22 cellular contexts compared by ENCODE assay signal in genomic region chr12:29614926-29615325, GRCh38.
"Had no signal": no experiment of that assay in that cellular context is flagged by ENCODE, and none has a peak within 500 bp of the region (broad histone marks: within the 10 kb centered on the region; RNA-seq: fewer than 3 reads in every experiment).

No MANE protein-coding gene starts in this region.

- ATAC-seq: activated CD8-positive, alpha-beta memory T cell treated with anti-CD3 and anti-CD28 coated beads, Interleukin-2, amount 10 ng/mL, durations not matched to agents 7 days and 5 days; mucosa of descending colon; naive thymus-derived CD4-positive, alpha-beta T cell; stimulated activated naive B cell treated with anti-CD40 and anti-IgM and Interleukin-4, amounts not matched to agents 10 μg/mL and 1 μg/mL and 100 μg/mL, for 72 hours had no signal

- H3K27me3 Mint-ChIP-seq: activated naive CD4-positive, alpha-beta T cell treated with anti-CD3 and anti-CD28 coated beads, Interleukin-2, amount 50 U/mL, for 24 hours; activated T-cell treated with anti-CD3 and anti-CD28 coated beads, Interleukin-2, amount 50 U/mL, for 24 hours; brain; stimulated activated naive B cell treated with anti-CD40 and anti-IgM and Interleukin-4, amounts not matched to agents 10 μg/mL and 1 μg/mL and 100 μg/mL, for 72 hours had no signal

- H3K9me3 ChIP-seq: left ventricle myocardium inferior, mucosa of descending colon had no signal

- DNase-seq: activated CD4-positive, alpha-beta T cell treated with anti-CD3 and anti-CD28 coated beads, Interleukin-2, amount 50 U/mL, for 48 hours; activated CD8-positive, alpha-beta memory T cell treated with anti-CD3 and anti-CD28 coated beads, Interleukin-2, amount 10 ng/mL, durations not matched to agents 7 days and 5 days; activated effector memory CD4-positive, alpha-beta T cell treated with Interleukin-2 at 50 U/mL for 16 hours; activated T-cell treated with anti-CD3 and anti-CD28 coated beads, Interleukin-2, amount 50 U/mL, for 24 hours; central memory CD4-positive, alpha-beta T cell; effector CD8-positive, alpha-beta T cell; left ventricle myocardium inferior; mucosa of descending colon; naive thymus-derived CD4-positive, alpha-beta T cell; posterior cingulate gyrus; retina; stimulated activated CD4-positive, alpha-beta T cell treated with anti-CD3 and anti-CD28 coated beads, Interleukin-4, amount 100 ng/mL, for 1 hour; stimulated activated naive B cell treated with anti-CD40 and anti-IgM and Interleukin-4, amounts not matched to agents 10 μg/mL and 1 μg/mL and 100 μg/mL, for 72 hours; T-helper 1 cell; T1000; trophoblast cell had no signal

- H3K27ac Mint-ChIP-seq: activated CD8-positive, alpha-beta memory T cell treated with anti-CD3 and anti-CD28 coated beads, Interleukin-2, amount 10 ng/mL, durations not matched to agents 7 days and 5 days; activated naive CD4-positive, alpha-beta T cell treated with anti-CD3 and anti-CD28 coated beads, Interleukin-2, amount 50 U/mL, for 24 hours; activated T-cell treated with anti-CD3 and anti-CD28 coated beads, Interleukin-2, amount 50 U/mL, for 24 hours; memory B cell; naive thymus-derived CD4-positive, alpha-beta T cell; stimulated activated naive B cell treated with anti-CD40 and anti-IgM and Interleukin-4, amounts not matched to agents 10 μg/mL and 1 μg/mL and 100 μg/mL, for 72 hours had no signal

- H3K4me3 Mint-ChIP-seq: activated CD8-positive, alpha-beta memory T cell treated with anti-CD3 and anti-CD28 coated beads, Interleukin-2, amount 10 ng/mL, durations not matched to agents 7 days and 5 days; activated naive CD4-positive, alpha-beta T cell treated with anti-CD3 and anti-CD28 coated beads, Interleukin-2, amount 50 U/mL, for 24 hours; activated T-cell treated with anti-CD3 and anti-CD28 coated beads, Interleukin-2, amount 50 U/mL, for 24 hours; brain; memory B cell; naive thymus-derived CD4-positive, alpha-beta T cell; stimulated activated naive B cell treated with anti-CD40 and anti-IgM and Interleukin-4, amounts not matched to agents 10 μg/mL and 1 μg/mL and 100 μg/mL, for 72 hours had no signal

- H3K27ac ChIP-seq: left ventricle myocardium inferior, SK-N-MC, VCaP had no signal

- H3K4me3 ChIP-seq: coronary artery, left ventricle myocardium inferior, mucosa of descending colon, SK-N-MC had no signal

- H3K9me3 Mint-ChIP-seq: activated naive CD4-positive, alpha-beta T cell treated with anti-CD3 and anti-CD28 coated beads, Interleukin-2, amount 50 U/mL, for 24 hours; activated T-cell treated with anti-CD3 and anti-CD28 coated beads, Interleukin-2, amount 50 U/mL, for 24 hours; memory B cell had no signal

- H3K4me1 Mint-ChIP-seq: activated CD8-positive, alpha-beta memory T cell treated with anti-CD3 and anti-CD28 coated beads, Interleukin-2, amount 10 ng/mL, durations not matched to agents 7 days and 5 days; activated naive CD4-positive, alpha-beta T cell treated with anti-CD3 and anti-CD28 coated beads, Interleukin-2, amount 50 U/mL, for 24 hours; memory B cell; naive thymus-derived CD4-positive, alpha-beta T cell; stimulated activated naive B cell treated with anti-CD40 and anti-IgM and Interleukin-4, amounts not matched to agents 10 μg/mL and 1 μg/mL and 100 μg/mL, for 72 hours had no signal

- H3K36me3 Mint-ChIP-seq: activated CD8-positive, alpha-beta memory T cell treated with anti-CD3 and anti-CD28 coated beads, Interleukin-2, amount 10 ng/mL, durations not matched to agents 7 days and 5 days; activated naive CD4-positive, alpha-beta T cell treated with anti-CD3 and anti-CD28 coated beads, Interleukin-2, amount 50 U/mL, for 24 hours; memory B cell; naive thymus-derived CD4-positive, alpha-beta T cell; stimulated activated naive B cell treated with anti-CD40 and anti-IgM and Interleukin-4, amounts not matched to agents 10 μg/mL and 1 μg/mL and 100 μg/mL, for 72 hours had no signal
